In genomic region chr7:106071356-106071998, GRCh38 we compare ENCODE assay signal across 8 cellular contexts. TPM values are rescaled to one million over a fixed set of nuclear protein-coding genes. Genes with fewer than 3 reads are reported as not detected.
A peak's percentile ranks its signal among the peaks of the same experiment; 100 is the strongest.
DNase-seq lines count a peak whose midpoint lies in the region; ATAC-seq and TF ChIP-seq lines count a peak whose summit lies in the region.

No MANE protein-coding gene starts in this region.

- WGBS in neuronal stem cell (ENCODE audit: extremely low coverage in 2 of 2, insufficient read length in 2 of 2, insufficient replicate concordance in 1 of 2), 2 donors, result no CpG with 5 or more reads among the region's 9 CpGs

- no peak overlapping the region for H2BK5ac ChIP-seq in neuronal stem cell (ENCODE audit: low read length)

- H3K36me3 ChIP-seq in SU-DHL-6 (ENCODE audit: low read length), result no peaks in the 10 kb centered on the region
- H3K36me3 ChIP-seq in neuronal stem cell (replicated peaks in 1 of 2; ENCODE audit: control insufficient read depth in 2 of 2, insufficient read depth in 2 of 2, low read length in 2 of 2), result no peaks in the 10 kb centered on the region

- H2AK5ac ChIP-seq in neuronal stem cell (ENCODE audit: low read depth, low read length), result no peak overlapping the region

- no peak overlapping the region for H3K23ac ChIP-seq in neuronal stem cell (ENCODE audit: low read depth, low read length, poor library complexity)

- ATAC-seq in GM19395 (IDR thresholded peaks at IDR 0.05; ENCODE audit: unreplicated experiment), result peak; percentile 98
- ATAC-seq in HG03442 (IDR thresholded peaks at IDR 0.05; ENCODE audit: unreplicated experiment), result peak; percentile 93

- no peaks in the 10 kb centered on the region for H3K36me3 Mint-ChIP-seq in dendritic cell treated with granulocyte-macrophage colony-stimulating factor and Interleukin-4, amounts not matched to agents 40 ng/mL and 50 ng/mL, for 4 days (ENCODE audit: low read depth)

- H3K9me3 Mint-ChIP-seq in dendritic cell treated with granulocyte-macrophage colony-stimulating factor and Interleukin-4, amounts not matched to agents 40 ng/mL and 50 ng/mL, for 4 days, result no peaks in the 10 kb centered on the region

- H3K4ac ChIP-seq in neuronal stem cell (ENCODE audit: low read length), result no peak overlapping the region

- H3K9me3 ChIP-seq in SU-DHL-6 (ENCODE audit: insufficient read depth, low read length), result no peaks in the 10 kb centered on the region
- H3K9me3 ChIP-seq in neuronal stem cell (replicated peaks in 1 of 2; ENCODE audit: control insufficient read depth in 2 of 2, insufficient read depth in 1 of 2, low read depth in 1 of 2, low read length in 2 of 2), result no peaks in the 10 kb centered on the region

- no peaks in the 10 kb centered on the region for H3K79me1 ChIP-seq in neuronal stem cell (ENCODE audit: low read depth, low read length)

- no peak overlapping the region for H2BK120ac ChIP-seq in neuronal stem cell (ENCODE audit: low read depth, low read length)

- H2AFZ ChIP-seq in SU-DHL-6 (ENCODE audit: low read depth, low read length, severe bottlenecking) (no peak overlapping the region), neuronal stem cell (ENCODE audit: low read length) (no peak overlapping the region)

- intact Hi-C loops in dendritic cell treated with granulocyte-macrophage colony-stimulating factor and Interleukin-4, amounts not matched to agents 40 ng/mL and 50 ng/mL, for 4 days (cut with micrococcal nuclease), result no loop called here

- peak overlapping the region; percentile 57 for H3K18ac ChIP-seq in neuronal stem cell (ENCODE audit: low read length)

- H3K9me2 ChIP-seq in SU-DHL-6 (replicated peaks; ENCODE audit: insufficient read depth, low read length), result no peaks in the 10 kb centered on the region

- peak overlapping the region; percentile 27 for H3K27ac Mint-ChIP-seq in dendritic cell treated with granulocyte-macrophage colony-stimulating factor and Interleukin-4, amounts not matched to agents 40 ng/mL and 50 ng/mL, for 4 days

- peaks cover 8% of the 10 kb centered on the region; the same call in 1 of the 2 replicates for H3K79me2 ChIP-seq in SU-DHL-6 (ENCODE audit: insufficient read depth, low read length)

- no peak overlapping the region for H2BK12ac ChIP-seq in neuronal stem cell (ENCODE audit: low read length)

- H3K4me1 Mint-ChIP-seq in dendritic cell treated with granulocyte-macrophage colony-stimulating factor and Interleukin-4, amounts not matched to agents 40 ng/mL and 50 ng/mL, for 4 days (ENCODE audit: low read depth), result peaks cover 21% of the 10 kb centered on the region

- no peak overlapping the region for H3K14ac ChIP-seq in neuronal stem cell (ENCODE audit: low read length)

- H4K20me1 ChIP-seq in SU-DHL-6 (ENCODE audit: low read depth, low read length), result no peaks in the 10 kb centered on the region

- peaks cover 2% of the 10 kb centered on the region for H3K27me3 Mint-ChIP-seq in dendritic cell treated with granulocyte-macrophage colony-stimulating factor and Interleukin-4, amounts not matched to agents 40 ng/mL and 50 ng/mL, for 4 days

- no peaks in the 10 kb centered on the region for H3K27me3 ChIP-seq in SU-DHL-6 (ENCODE audit: low read length)
- peaks cover 0 to 13% (median 0%) of the 10 kb centered on the region in 3 experiments for H3K27me3 ChIP-seq in neuronal stem cell (ENCODE audit: control insufficient read depth in 3 of 3, insufficient read depth in 3 of 3, low read depth in 1 of 3, low read length in 3 of 3)

- peak overlapping the region; percentile 71 for H3K9ac ChIP-seq in SU-DHL-6 (ENCODE audit: low read length)
- H3K9ac ChIP-seq in neuronal stem cell (ENCODE audit: low read depth, low read length, poor library complexity), result no peak overlapping the region

- peaks cover 96% of the 10 kb centered on the region for H3F3A ChIP-seq in SU-DHL-6 (ENCODE audit: insufficient read depth)

- H4K8ac ChIP-seq in neuronal stem cell (ENCODE audit: low read depth, low read length), result no peak overlapping the region

- DNase-seq in CMK (ENCODE audit: low read depth) (peak; percentile 74), neuronal stem cell (ENCODE audit: low spot score) (no peak), amygdala (lab: John Stamatoyannopoulos, UW) (no peak), GOT3 (lab: John Stamatoyannopoulos, UW) (no peak)

- H3K4me3 ChIP-seq in SU-DHL-6 (ENCODE audit: insufficient read depth, low read length, poor library complexity, severe bottlenecking) (peak overlapping the region; percentile 20), neuronal stem cell (ENCODE audit: low read length in 2 of 2) (no peak overlapping the region)

- H3K4me3 Mint-ChIP-seq in dendritic cell treated with granulocyte-macrophage colony-stimulating factor and Interleukin-4, amounts not matched to agents 40 ng/mL and 50 ng/mL, for 4 days, result peak overlapping the region; percentile 22

- no peak overlapping the region for H4K91ac ChIP-seq in neuronal stem cell (ENCODE audit: low read depth, low read length, poor library complexity)

- TF ChIP-seq CTCF in SU-DHL-6 (IDR thresholded peaks at IDR 0.05; ENCODE audit: insufficient read depth, low read length, poor library complexity, severe bottlenecking), result no peak

- H3K27ac ChIP-seq in SU-DHL-6 (ENCODE audit: low read depth, low read length) (peak overlapping the region; percentile 97), neuronal stem cell (replicated peaks; ENCODE audit: low read length) (no peak overlapping the region)

- no peak overlapping the region for H2BK15ac ChIP-seq in neuronal stem cell (ENCODE audit: low read length)

- H3K4me2 ChIP-seq in SU-DHL-6 (ENCODE audit: low read depth, low read length, poor library complexity, severe bottlenecking) (peak overlapping the region; percentile 65), neuronal stem cell (ENCODE audit: insufficient read depth, low read length, poor library complexity, severe bottlenecking) (no peak overlapping the region)

- peaks cover 0 to 6% of the 10 kb centered on the region in 2 donors for H3K4me1 ChIP-seq in neuronal stem cell (ENCODE audit: control insufficient read depth in 2 of 2, insufficient read depth in 1 of 2, low read depth in 1 of 2, low read length in 2 of 2)

RNA-seq across cellular contexts. Expression of gene SYPL1, which starts 40.6 kb away (rescaled TPM):
- polyA plus RNA-seq in neuronal stem cell (2013, experiment 1 of 2), result 24.2 TPM
- polyA plus RNA-seq in neuronal stem cell (2013, experiment 2 of 2), result 25.2 TPM
